Comparison of ENCODE assay signal across 8 cellular contexts in genomic region chr1:215710340-215710971, GRCh38.
A peak's percentile ranks its signal among the peaks of the same experiment; 100 is the strongest.
DNase-seq lines count a peak whose midpoint lies in the region; ATAC-seq, FAIRE-seq and TF ChIP-seq lines count a peak whose summit lies in the region.

No MANE protein-coding gene starts in this region.

- intact Hi-C loops in Calu3 (cut with micrococcal nuclease; ENCODE audit: unreplicated experiment) = no loop called here
- intact Hi-C loops in activated CD8-positive, alpha-beta T cell treated with anti-CD3 and anti-CD28 coated beads for 36 hours (cut with micrococcal nuclease) = no loop called here

- POLR2A ChIA-PET in activated CD8-positive, alpha-beta T cell treated with anti-CD3 and anti-CD28 coated beads for 36 hours (lab: Charles Lee) = no interaction called here

- ATAC-seq in GM18909 (IDR thresholded peaks at IDR 0.05; ENCODE audit: poor library complexity, unreplicated experiment) = peak; percentile 82
- ATAC-seq in HG03139 (IDR thresholded peaks at IDR 0.05; ENCODE audit: unreplicated experiment) = peak; percentile 80
- no peak for ATAC-seq in activated CD8-positive, alpha-beta T cell treated with anti-CD3 and anti-CD28 coated beads for 36 hours

- TF ChIP-seq CTCF in Calu3 (IDR thresholded peaks at IDR 0.05; ENCODE audit: unreplicated experiment) = peak; percentile 54
- TF ChIP-seq CTCF in activated CD8-positive, alpha-beta T cell treated with anti-CD3 and anti-CD28 coated beads for 36 hours (IDR thresholded peaks at IDR 0.05) = peak; percentile 60

- H3K27ac Mint-ChIP-seq in Calu3 (ENCODE audit: unreplicated experiment) = no peak overlapping the region
- no peak overlapping the region for H3K27ac Mint-ChIP-seq in activated CD8-positive, alpha-beta T cell treated with anti-CD3 and anti-CD28 coated beads for 36 hours

- H3K9me3 Mint-ChIP-seq in Calu3 (ENCODE audit: low read depth, unreplicated experiment) = no peaks in the 10 kb centered on the region
- no peaks in the 10 kb centered on the region for H3K9me3 Mint-ChIP-seq in activated CD8-positive, alpha-beta T cell treated with anti-CD3 and anti-CD28 coated beads for 36 hours

- CTCF ChIA-PET in Calu3 (lab: Charles Lee) = interaction anchor here (0.6 to 1.2 kb wide), 4 partner anchors 13 to 511 kb away, joined by 3 to 6 read pairs (median 4); no protein-coding TSS in a partner anchor
- CTCF ChIA-PET in activated CD8-positive, alpha-beta T cell treated with anti-CD3 and anti-CD28 coated beads for 36 hours (lab: Charles Lee) = interaction anchor here (1.0 kb wide), 1 partner anchor 411 kb away, joined by 5 read pairs; no protein-coding TSS in a partner anchor

- no peaks in the 10 kb centered on the region for H3K27me3 Mint-ChIP-seq in Calu3 (ENCODE audit: unreplicated experiment)
- H3K27me3 Mint-ChIP-seq in activated CD8-positive, alpha-beta T cell treated with anti-CD3 and anti-CD28 coated beads for 36 hours = no peaks in the 10 kb centered on the region

- H3K4me1 Mint-ChIP-seq in Calu3 (ENCODE audit: low read depth, unreplicated experiment) = no peaks in the 10 kb centered on the region
- no peaks in the 10 kb centered on the region for H3K4me1 Mint-ChIP-seq in activated CD8-positive, alpha-beta T cell treated with anti-CD3 and anti-CD28 coated beads for 36 hours (ENCODE audit: low read depth)

- no peak overlapping the region for H3K4me3 Mint-ChIP-seq in Calu3 (ENCODE audit: low read depth, unreplicated experiment)
- H3K4me3 Mint-ChIP-seq in activated CD8-positive, alpha-beta T cell treated with anti-CD3 and anti-CD28 coated beads for 36 hours = no peak overlapping the region

- DNase-seq in Calu3 (peak; percentile 53), NCI-H2107 treated with DMSO at 0.1 percent for 48 hours (lab: John Stamatoyannopoulos, UW; ENCODE audit: unreplicated experiment) (peak; percentile 88), left kidney (ENCODE audit: low read depth, low spot score) (peak; percentile 50), frontal cortex (ENCODE audit: low spot score in 2 of 2) (no peak), occipital lobe (lab: John Stamatoyannopoulos, UW) (no peak)
- peak; percentile 44 for DNase-seq in activated CD8-positive, alpha-beta T cell treated with anti-CD3 and anti-CD28 coated beads for 36 hours

- no peaks in the 10 kb centered on the region for H3K36me3 Mint-ChIP-seq in Calu3 (ENCODE audit: insufficient read depth, unreplicated experiment)
- no peaks in the 10 kb centered on the region for H3K36me3 Mint-ChIP-seq in activated CD8-positive, alpha-beta T cell treated with anti-CD3 and anti-CD28 coated beads for 36 hours (ENCODE audit: low read depth)

- no TSS peak for BruUV-seq in Calu3 (replicated peaks; lab: Mats Ljungman, UMichigan)

- no peak for FAIRE-seq in frontal cortex (lab: Jason Lieb, UNC)

Comparison
In these comparisons a context has a peak if more than half of its experiments do, and no peak if none do; other contexts are left out.
1. DNase-seq: peak in Calu3 (single experiment), NCI-H2107 treated with DMSO at 0.1 percent for 48 hours (single experiment), activated CD8-positive, alpha-beta T cell treated with anti-CD3 and anti-CD28 coated beads for 36 hours (single experiment) and left kidney (single experiment); none in frontal cortex (0 of 2) and occipital lobe (single experiment).